ENCODE assay signal across 27 cellular contexts in the genomic region with DNA sequence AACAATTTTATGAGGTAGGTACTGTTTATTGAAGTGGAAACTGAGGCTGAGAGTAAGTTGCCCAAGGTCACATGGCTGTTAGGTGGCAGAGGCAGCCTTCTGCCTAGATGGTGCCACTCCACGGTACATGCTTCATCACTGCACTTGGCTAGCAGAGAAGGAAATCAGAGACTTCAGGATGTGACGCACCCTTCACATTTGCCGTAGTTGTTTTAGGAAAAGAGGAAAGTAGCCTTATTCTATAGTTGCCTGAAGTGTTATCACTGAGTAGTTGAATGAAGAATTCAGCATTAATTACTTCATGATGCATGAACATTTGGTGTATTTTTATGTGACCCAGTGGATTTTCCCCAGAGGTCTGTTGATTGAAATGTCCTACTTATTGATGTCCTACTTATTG.
"Had no signal": no experiment of that assay in that cellular context is flagged by ENCODE, and none has a peak within 500 bp of the region (broad histone marks: within the 10 kb centered on the region; RNA-seq: fewer than 3 reads in every experiment).

No MANE protein-coding gene starts in this region.

- DNase-seq: activated CD4-positive, alpha-beta T cell treated with anti-CD3 and anti-CD28 coated beads, Interleukin-2, amount 10 ng/mL, durations not matched to agents 7 days and 5 days; activated CD8-positive, alpha-beta T cell treated with anti-CD3 and anti-CD28 coated beads for 36 hours; activated naive CD4-positive, alpha-beta T cell; activated T-cell treated with anti-CD3 and anti-CD28 coated beads, Interleukin-2, amount 50 U/mL, for 72 hours; central memory CD4-positive, alpha-beta T cell; effector CD4-positive, alpha-beta T cell; gastrocnemius medialis; head of caudate nucleus; hippocampal formation; midbrain; naive thymus-derived CD8-positive, alpha-beta T cell; nucleus accumbens; psoas muscle; stimulated activated CD4-positive, alpha-beta T cell treated with anti-CD3 and anti-CD28 coated beads, Interleukin-1b, Interleukin-23, amount 100 ng/mL, for 48 hours; stimulated activated naive B cell treated with anti-CD40 and anti-IgM and Interleukin-4, amounts not matched to agents 10 μg/mL and 1 μg/mL and 100 μg/mL, for 72 hours; stomach; T-helper 17 cell; T1000; thyroid gland; upper lobe of left lung had no signal

- H3K36me3 ChIP-seq: breast epithelium, gastrocnemius medialis, right atrium auricular region, thyroid gland, upper lobe of left lung had no signal

- ATAC-seq: activated CD4-positive, CD25-positive, alpha-beta regulatory T cell treated with anti-CD3 and anti-CD28 coated beads, Interleukin-2, amount 50 U/mL, for 24 hours; activated CD8-positive, alpha-beta T cell treated with anti-CD3 and anti-CD28 coated beads for 36 hours; activated naive CD4-positive, alpha-beta T cell treated with anti-CD3 and anti-CD28 coated beads, Interleukin-2, amount 50 U/mL, for 72 hours; activated T-cell treated with anti-CD3 and anti-CD28 coated beads, Interleukin-2, amount 50 U/mL, for 72 hours; gastrocnemius medialis; naive thymus-derived CD8-positive, alpha-beta T cell; psoas muscle; stimulated activated naive B cell treated with anti-CD40 and anti-IgM and Interleukin-4, amounts not matched to agents 10 μg/mL and 1 μg/mL and 100 μg/mL, for 72 hours; T-helper 17 cell had no signal

- H3K27me3 ChIP-seq: breast epithelium, gastrocnemius medialis, right atrium auricular region, stomach, thyroid gland, upper lobe of left lung had no signal

- H3K4me3 ChIP-seq: breast epithelium, gastrocnemius medialis, psoas muscle, right atrium auricular region, smooth muscle cell, stomach, thyroid gland, upper lobe of left lung had no signal

- H3K4me2 ChIP-seq: smooth muscle cell had no signal

- H3K9me3 ChIP-seq: breast epithelium, gastrocnemius medialis, psoas muscle, right atrium auricular region, stomach, thyroid gland, upper lobe of left lung had no signal

- H2AFZ ChIP-seq: parathyroid adenoma had no signal

- H3K27ac ChIP-seq: breast epithelium, gastrocnemius medialis, psoas muscle, right atrium auricular region, stomach, thyroid gland, upper lobe of left lung, VCaP had no signal

- H3K9ac ChIP-seq: parathyroid adenoma had no signal
